ENCODE assay signal across 7 cellular contexts in genomic region chr4:2219233-2219760, GRCh38.
"Had no signal": no experiment of that assay in that cellular context is flagged by ENCODE, and none has a peak within 500 bp of the region (broad histone marks: within the 10 kb centered on the region; RNA-seq: fewer than 3 reads in every experiment).

No MANE protein-coding gene starts in this region.

- H3K4me1 ChIP-seq: Peyer's patch, SJCRH30 had no signal

- H3K27me3 ChIP-seq: cardiac muscle cell, Peyer's patch, SJCRH30 had no signal

- H3K36me3 ChIP-seq: cardiac muscle cell, SJCRH30 had no signal

- H3K27ac ChIP-seq: cardiac muscle cell, Peyer's patch, RWPE1, SJCRH30, VCaP had no signal

- H3K4me3 ChIP-seq: cardiac muscle cell, Peyer's patch, SJCRH30 had no signal

- H3K9me3 ChIP-seq: Peyer's patch, SJCRH30, SK-N-SH had no signal

- DNase-seq: activated gamma-delta T cell had no signal

- H3K9ac ChIP-seq: SK-N-SH had no signal
